In the genomic region with DNA sequence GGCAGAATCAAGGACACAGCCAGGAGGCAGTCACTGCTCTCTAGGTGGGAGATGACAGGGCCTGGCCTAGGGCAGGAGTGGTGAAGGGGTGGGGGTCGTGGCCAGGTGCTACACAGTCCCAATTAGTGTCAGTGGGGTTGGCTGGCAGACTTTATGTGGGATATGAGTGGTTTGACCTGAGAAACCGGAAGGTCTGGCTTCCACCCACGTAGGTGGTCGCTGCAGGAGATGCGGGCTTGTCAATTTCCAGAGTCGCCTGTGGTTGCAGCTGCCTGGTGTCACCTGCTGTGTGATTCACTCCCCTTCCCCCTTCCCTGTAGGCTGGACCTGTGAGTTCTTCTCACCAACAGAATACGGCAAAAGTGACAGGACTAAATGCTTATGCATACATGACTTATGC, we compare ENCODE assay signal across 27 cellular contexts.
DNase-seq lines count a peak whose midpoint lies in the region; ATAC-seq lines count a peak whose summit lies in the region.
"Had no signal": no experiment of that assay in that cellular context is flagged by ENCODE, and none has a peak within 500 bp of the region (broad histone marks: within the 10 kb centered on the region; RNA-seq: fewer than 3 reads in every experiment).

No MANE protein-coding gene starts in this region.

- no peak for DNase-seq in activated naive CD8-positive, alpha-beta T cell treated with anti-CD3 and anti-CD28 coated beads, Interleukin-2, amount 50 U/mL, for 24 hours
- DNase-seq in activated naive CD8-positive, alpha-beta T cell treated with anti-CD3 and anti-CD28 coated beads for 36 hours = no peak
- no peak for DNase-seq in mesenchymal stem cell
- no peak for DNase-seq in NCI-H748 (lab: John Stamatoyannopoulos, UW; ENCODE audit: unreplicated experiment)
- DNase-seq in NCI-H1048 (lab: John Stamatoyannopoulos, UW) = no peak
- DNase-seq: C1 segment of cervical spinal cord; CD4-positive, alpha-beta memory T cell; DMS 273 treated with DMSO at 0.1 percent for 48 hours; DMS79; EL; GF-D8; GM23248; H7; Karpas-422; NCI-H1092 treated with DMSO at 0.1 percent for 48 hours; NCI-H1436; NCI-H1930; NCI-H2107; NCI-H524; NCI-H774; NK-92 treated with Interleukin-12 subunit alpha and Interleukin-12 subunit beta, amount 100 ng/mL, for 24 hours; PC-9; SJCRH30 had no signal

- peak; percentile 42 for ATAC-seq in activated naive CD8-positive, alpha-beta T cell treated with anti-CD3 and anti-CD28 coated beads, Interleukin-2, amount 50 U/mL, for 24 hours
- peak; percentile 46 for ATAC-seq in activated T-helper 17 cell treated with anti-CD3 and anti-CD28 coated beads, Interleukin-2, amount 50 U/mL, for 72 hours (replicated peaks)
- no peak for ATAC-seq in GM18498 (IDR thresholded peaks at IDR 0.05; ENCODE audit: unreplicated experiment)
- ATAC-seq: Right ventricle myocardium inferior, SK-N-SH treated with all-trans-retinoic acid at 6 μM for 48 hours had no signal

- no peaks in the 10 kb centered on the region for H3K36me3 Mint-ChIP-seq in activated naive CD8-positive, alpha-beta T cell treated with anti-CD3 and anti-CD28 coated beads, Interleukin-2, amount 50 U/mL, for 24 hours (ENCODE audit: low read depth)
- H3K36me3 Mint-ChIP-seq in activated naive CD8-positive, alpha-beta T cell treated with anti-CD3 and anti-CD28 coated beads for 36 hours = no peaks in the 10 kb centered on the region
- H3K36me3 Mint-ChIP-seq in activated T-helper 17 cell treated with anti-CD3 and anti-CD28 coated beads, Interleukin-2, amount 50 U/mL, for 72 hours (ENCODE audit: low read depth) = no peaks in the 10 kb centered on the region
- H3K36me3 Mint-ChIP-seq: CD4-positive, alpha-beta memory T cell had no signal

- H3K4me1 Mint-ChIP-seq in activated naive CD8-positive, alpha-beta T cell treated with anti-CD3 and anti-CD28 coated beads, Interleukin-2, amount 50 U/mL, for 24 hours = peaks cover 2% of the 10 kb centered on the region
- peaks cover 5% of the 10 kb centered on the region for H3K4me1 Mint-ChIP-seq in activated naive CD8-positive, alpha-beta T cell treated with anti-CD3 and anti-CD28 coated beads for 36 hours
- H3K4me1 Mint-ChIP-seq in activated T-helper 17 cell treated with anti-CD3 and anti-CD28 coated beads, Interleukin-2, amount 50 U/mL, for 72 hours = no peaks in the 10 kb centered on the region

- H3K14ac ChIP-seq in mesenchymal stem cell (ENCODE audit: low read length in 2 of 2) = no peak overlapping the region

- no peaks in the 10 kb centered on the region for H3K79me1 ChIP-seq in mesenchymal stem cell (replicated peaks; ENCODE audit: low read length, poor library complexity, severe bottlenecking)

- no peaks in the 10 kb centered on the region for H3K27me3 ChIP-seq in mesenchymal stem cell (ENCODE audit: control insufficient read depth in 1 of 2, insufficient read depth in 1 of 2, low read length in 2 of 2)
- H3K27me3 ChIP-seq: SJCRH30 had no signal

- no peaks in the 10 kb centered on the region for H3K4me1 ChIP-seq in mesenchymal stem cell (ENCODE audit: control insufficient read depth, insufficient read depth, low read depth, low read length)
- H3K4me1 ChIP-seq: SJCRH30 had no signal

- peak overlapping the region; percentile 34 for H2BK15ac ChIP-seq in mesenchymal stem cell (ENCODE audit: low read depth, poor library complexity, severe bottlenecking)

- no peak overlapping the region for H4K91ac ChIP-seq in mesenchymal stem cell (ENCODE audit: low read length)

- no peaks in the 10 kb centered on the region for H3K9me3 Mint-ChIP-seq in activated naive CD8-positive, alpha-beta T cell treated with anti-CD3 and anti-CD28 coated beads, Interleukin-2, amount 50 U/mL, for 24 hours
- H3K9me3 Mint-ChIP-seq in activated naive CD8-positive, alpha-beta T cell treated with anti-CD3 and anti-CD28 coated beads for 36 hours = peaks cover 4% of the 10 kb centered on the region
- peaks cover 3% of the 10 kb centered on the region for H3K9me3 Mint-ChIP-seq in activated T-helper 17 cell treated with anti-CD3 and anti-CD28 coated beads, Interleukin-2, amount 50 U/mL, for 72 hours
- H3K9me3 Mint-ChIP-seq: CD4-positive, alpha-beta memory T cell had no signal

- no peak overlapping the region for H3K27ac ChIP-seq in mesenchymal stem cell (ENCODE audit: low read length, poor library complexity, severe bottlenecking)
- H3K27ac ChIP-seq: GM23248, PC-9, SJCRH30 had no signal

- no peak overlapping the region for H2BK120ac ChIP-seq in mesenchymal stem cell (ENCODE audit: low read depth, low read length)

- no peak overlapping the region for H3K4me2 ChIP-seq in mesenchymal stem cell (ENCODE audit: low read length, poor library complexity, severe bottlenecking)
- H3K4me2 ChIP-seq: PC-9 had no signal

- no peak overlapping the region for H2BK12ac ChIP-seq in mesenchymal stem cell (ENCODE audit: low read length in 2 of 2)

- H2AK5ac ChIP-seq in mesenchymal stem cell (ENCODE audit: low read length, severe bottlenecking) = no peak overlapping the region

- H3K4ac ChIP-seq in mesenchymal stem cell (ENCODE audit: low read depth in 1 of 2, low read length in 2 of 2) = no peak overlapping the region

- H3K4me3 ChIP-seq in mesenchymal stem cell (ENCODE audit: insufficient read depth in 1 of 2, low read depth in 1 of 2, low read length in 2 of 2) = no peak overlapping the region
- H3K4me3 ChIP-seq: GM23248, PC-9, SJCRH30 had no signal

- H3K9ac ChIP-seq in mesenchymal stem cell (ENCODE audit: low read length) = no peak overlapping the region
- H3K9ac ChIP-seq: GM23248 had no signal

- no peak overlapping the region for H2BK5ac ChIP-seq in mesenchymal stem cell (ENCODE audit: low read depth, low read length, poor library complexity, severe bottlenecking)

- no peaks in the 10 kb centered on the region for H3K9me3 ChIP-seq in mesenchymal stem cell (ENCODE audit: control insufficient read depth, low read length)
- H3K9me3 ChIP-seq: SJCRH30 had no signal

- no peak overlapping the region for H2AFZ ChIP-seq in mesenchymal stem cell (ENCODE audit: low read depth, low read length)
- H2AFZ ChIP-seq: GM23248, PC-9 had no signal

- WGBS in mesenchymal stem cell = 93% methylated on average over 6 of the region's 7 CpGs

- no peaks in the 10 kb centered on the region for H3K36me3 ChIP-seq in mesenchymal stem cell (ENCODE audit: control insufficient read depth in 1 of 2, insufficient read depth in 2 of 2, low read depth in 1 of 2, low read length in 2 of 2)
- H3K36me3 ChIP-seq: SJCRH30 had no signal

- peak overlapping the region in 1 of 2 experiments; percentile 65 for H3K23ac ChIP-seq in mesenchymal stem cell (ENCODE audit: low read length in 2 of 2)

- no peak overlapping the region for H4K8ac ChIP-seq in mesenchymal stem cell (ENCODE audit: low read length)

- H3K27me3 Mint-ChIP-seq in activated naive CD8-positive, alpha-beta T cell treated with anti-CD3 and anti-CD28 coated beads, Interleukin-2, amount 50 U/mL, for 24 hours = no peaks in the 10 kb centered on the region
- H3K27me3 Mint-ChIP-seq in activated naive CD8-positive, alpha-beta T cell treated with anti-CD3 and anti-CD28 coated beads for 36 hours = peaks cover 11% of the 10 kb centered on the region
- H3K27me3 Mint-ChIP-seq in activated T-helper 17 cell treated with anti-CD3 and anti-CD28 coated beads, Interleukin-2, amount 50 U/mL, for 72 hours = peaks cover 4% of the 10 kb centered on the region

- H3K4me3 Mint-ChIP-seq in activated naive CD8-positive, alpha-beta T cell treated with anti-CD3 and anti-CD28 coated beads, Interleukin-2, amount 50 U/mL, for 24 hours = no peak overlapping the region
- no peak overlapping the region for H3K4me3 Mint-ChIP-seq in activated naive CD8-positive, alpha-beta T cell treated with anti-CD3 and anti-CD28 coated beads for 36 hours
- no peak overlapping the region for H3K4me3 Mint-ChIP-seq in activated T-helper 17 cell treated with anti-CD3 and anti-CD28 coated beads, Interleukin-2, amount 50 U/mL, for 72 hours
- H3K4me3 Mint-ChIP-seq: CD4-positive, alpha-beta memory T cell had no signal

- H3K27ac Mint-ChIP-seq in activated naive CD8-positive, alpha-beta T cell treated with anti-CD3 and anti-CD28 coated beads, Interleukin-2, amount 50 U/mL, for 24 hours = no peak overlapping the region
- no peak overlapping the region for H3K27ac Mint-ChIP-seq in activated naive CD8-positive, alpha-beta T cell treated with anti-CD3 and anti-CD28 coated beads for 36 hours
- H3K27ac Mint-ChIP-seq in activated T-helper 17 cell treated with anti-CD3 and anti-CD28 coated beads, Interleukin-2, amount 50 U/mL, for 72 hours = no peak overlapping the region

- no peak overlapping the region for H3K18ac ChIP-seq in mesenchymal stem cell (ENCODE audit: low read depth in 1 of 2, low read length in 2 of 2)
